In the genomic region with DNA sequence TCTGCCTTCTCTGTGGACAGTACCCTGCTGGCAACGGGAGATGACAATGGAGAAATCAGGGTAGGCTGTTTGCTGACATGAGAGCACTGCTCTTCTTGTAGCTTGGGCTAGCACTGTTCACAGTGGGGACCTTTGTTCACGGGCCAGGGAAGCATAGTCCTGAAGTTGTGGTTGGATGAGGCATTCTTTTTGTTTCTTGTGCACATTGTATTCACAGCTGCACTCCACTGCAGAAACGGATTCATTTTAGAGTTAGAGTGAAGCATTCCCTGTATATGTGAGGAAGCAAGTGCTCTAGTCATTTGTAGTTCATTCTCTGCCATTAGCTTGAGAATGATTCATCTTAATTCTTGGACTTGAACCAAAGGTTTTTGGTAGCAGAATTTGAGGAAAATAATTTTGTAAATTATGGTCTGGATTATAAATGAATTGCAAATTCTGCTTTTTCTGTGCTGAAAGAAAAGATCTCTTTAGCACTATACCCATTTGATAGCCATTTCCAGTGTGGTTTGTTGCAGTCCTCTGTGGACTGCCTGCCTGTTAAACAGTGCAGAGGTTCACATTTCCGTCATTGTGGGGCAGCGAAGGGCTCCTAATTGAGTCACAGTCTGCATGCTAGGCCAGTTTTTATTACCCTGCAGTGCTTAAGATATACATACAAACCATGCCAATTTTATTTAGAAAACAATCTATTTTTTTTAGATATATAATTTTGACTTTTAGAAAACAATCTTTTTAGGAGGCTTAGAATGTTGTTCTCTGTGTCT, we compare ENCODE assay signal across 8 cellular contexts.
A peak's percentile ranks its signal among the peaks of the same experiment; 100 is the strongest.
DNase-seq lines count a peak whose midpoint lies in the region; ATAC-seq, FAIRE-seq and TF ChIP-seq lines count a peak whose summit lies in the region.

No MANE protein-coding gene starts in this region.

- TF ChIP-seq POLR2A in GM12892 (IDR thresholded peaks at IDR 0.05; ENCODE audit: low read depth, low read length) = no peak
- TF ChIP-seq POLR2A in prostate gland (IDR thresholded peaks at IDR 0.05) = no peak

- no peaks in the 10 kb centered on the region for H3K4me1 ChIP-seq in prostate gland (replicated peaks)

- peak; percentile 79 for ATAC-seq in HG02870 (IDR thresholded peaks at IDR 0.05; ENCODE audit: unreplicated experiment)

- TF ChIP-seq CTCF in BJ (IDR thresholded peaks at IDR 0.05; ENCODE audit: insufficient read depth, low read depth, low read length) (peak; percentile 66), prostate gland (IDR thresholded peaks at IDR 0.05) (peak in 2 of 4 experiments; percentile 14 to 18)

- WGBS in prostate gland = 34% methylated on average over 5 of the region's 5 CpGs

- H3K4me3 ChIP-seq in BJ (ENCODE audit: low read depth, low read length) = no peak overlapping the region
- H3K4me3 ChIP-seq in prostate gland = no peak overlapping the region

- intact Hi-C loops in posterior cingulate gyrus (cut with DNase I) (loop anchor here (10.0 kb wide), 1 partner anchor 209 kb away; no protein-coding TSS in a partner anchor), prostate gland (cut with DNase I) (no loop called here)

- POLR2A ChIA-PET in BJ (lab: Charles Lee) = no interaction called here

- no peaks in the 10 kb centered on the region for H3K27me3 ChIP-seq in BJ (ENCODE audit: control insufficient read depth, insufficient read depth, low read length)
- H3K27me3 ChIP-seq in prostate gland (replicated peaks; ENCODE audit: insufficient read depth) = no peaks in the 10 kb centered on the region

- H3K27ac ChIP-seq in prostate gland = no peak overlapping the region

- H3K36me3 ChIP-seq in BJ (ENCODE audit: control insufficient read depth, insufficient read depth, low read length) (peaks cover 5% of the 10 kb centered on the region), prostate gland (no peaks in the 10 kb centered on the region)

- H3K9me3 ChIP-seq in prostate gland = no peaks in the 10 kb centered on the region

- CTCF ChIA-PET in BJ (lab: Yijun Ruan, JAX) = interaction anchor here (1.0 to 1.8 kb wide), 3 partner anchors 8 to 19 kb away, joined by 3 to 5 read pairs (median 4); no protein-coding TSS in a partner anchor

- DNase-seq in BJ (ENCODE audit: low read depth) = no peak
- DNase-seq in GM12892 (ENCODE audit: insufficient read length) = peak; percentile 17
- peak; percentile 15 for DNase-seq in NCI-H128 (lab: John Stamatoyannopoulos, UW; ENCODE audit: unreplicated experiment)
- peak; percentile 38 for DNase-seq in activated CD4-positive, alpha-beta T cell treated with anti-CD3 and anti-CD28 coated beads, Interleukin-2, amount 50 U/mL, for 1 hour
- peak; percentile 22 for DNase-seq in fibroblast of the conjunctiva (ENCODE audit: low read depth)
- peak in 9 of 10 donors; percentile 56 to 96 (median 66) for DNase-seq in posterior cingulate gyrus
- no peak for DNase-seq in prostate gland (ENCODE audit: low spot score)

- no peak for FAIRE-seq in GM12892 (lab: Jason Lieb, UNC)

Comparison
In these comparisons a context has a peak if more than half of its experiments do, and no peak if none do; other contexts are left out.
1. DNase-seq: peak in GM12892 (single experiment), NCI-H128 (single experiment), activated CD4-positive, alpha-beta T cell treated with anti-CD3 and anti-CD28 coated beads, Interleukin-2, amount 50 U/mL, for 1 hour (single experiment), fibroblast of the conjunctiva (single experiment) and posterior cingulate gyrus (9 of 10); none in BJ (single experiment) and prostate gland (single experiment).